27 cellular contexts compared by ENCODE assay signal in the genomic region with DNA sequence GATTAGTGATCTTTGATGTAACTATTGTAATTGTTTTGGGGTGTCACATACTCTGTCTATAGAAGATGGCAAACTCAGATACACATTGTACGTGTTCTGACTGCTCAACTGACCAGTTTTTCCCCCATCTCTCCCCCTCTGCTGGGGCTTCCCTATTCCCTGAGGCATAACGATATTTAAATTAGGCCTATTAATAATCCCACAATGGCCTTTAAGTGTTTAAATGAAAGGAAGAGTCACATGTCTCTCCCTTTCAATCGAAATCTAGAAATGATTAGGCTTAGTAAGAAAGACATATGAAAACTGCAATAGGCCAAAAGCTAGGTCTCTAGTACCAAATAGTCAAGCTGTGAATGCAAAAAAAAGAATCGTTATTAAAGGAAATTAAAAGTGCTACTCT.
DNase-seq lines count a peak whose midpoint lies in the region; ATAC-seq, FAIRE-seq and TF ChIP-seq lines count a peak whose summit lies in the region.
"Had no signal": no experiment of that assay in that cellular context is flagged by ENCODE, and none has a peak within 500 bp of the region (broad histone marks: within the 10 kb centered on the region; RNA-seq: fewer than 3 reads in every experiment).

No MANE protein-coding gene starts in this region.

- no peaks in the 10 kb centered on the region for H3K4me1 Mint-ChIP-seq in activated naive CD4-positive, alpha-beta T cell treated with anti-CD3 and anti-CD28 coated beads for 36 hours (ENCODE audit: low read depth)
- H3K4me1 Mint-ChIP-seq: CD4-positive, CD25-positive, alpha-beta regulatory T cell had no signal

- no peak overlapping the region for H2AFZ ChIP-seq in GM12878 (ENCODE audit: control insufficient read depth, low read depth, low read length)
- H2AFZ ChIP-seq: GM23248 had no signal

- in situ Hi-C loops in GM12878 (cut with MboI), result no loop called here

- POLR2A ChIA-PET in GM12878 (lab: Charles Lee), result no interaction called here

- TF ChIP-seq EP300 in GM12878 (IDR thresholded peaks at IDR 0.05; ENCODE audit: borderline replicate concordance in 1 of 2, control insufficient read depth in 1 of 2, low read depth in 2 of 2, low read length in 2 of 2), result no peak

- H3K4me3 Mint-ChIP-seq in activated naive CD4-positive, alpha-beta T cell treated with anti-CD3 and anti-CD28 coated beads for 36 hours, result no peak overlapping the region
- H3K4me3 Mint-ChIP-seq: CD4-positive, CD25-positive, alpha-beta regulatory T cell; H9; HFFc6; T-helper 1 cell treated with Interleukin-12 subunit alpha and Interleukin-12 subunit beta and Interleukin-4 antibody, amounts not matched to agents 30 μg/mL and 1 μg/mL, for 36 hours had no signal

- H3K4me3 ChIP-seq in GM12878, result no peak overlapping the region
- H3K4me3 ChIP-seq: GM23248 had no signal

- TF ChIP-seq POLR2A in GM12878 (IDR thresholded peaks at IDR 0.05; ENCODE audit: low read depth, low read length), result no peak

- SMC1A ChIA-PET in GM12878 (lab: Charles Lee; ENCODE audit: uncharacterized antibody, unreplicated experiment), result interaction anchor here (1.1 kb wide), 1 partner anchor 14 kb away, joined by 3 read pairs; no protein-coding TSS in a partner anchor

- no peaks in the 10 kb centered on the region for H3K36me3 Mint-ChIP-seq in activated naive CD4-positive, alpha-beta T cell treated with anti-CD3 and anti-CD28 coated beads for 36 hours (ENCODE audit: low read depth)
- H3K36me3 Mint-ChIP-seq: CD4-positive, CD25-positive, alpha-beta regulatory T cell had no signal

- WGBS in GM12878 (ENCODE audit: insufficient coverage, insufficient replicate concordance, low lambda C conversion rate, missing lambda C conversion rate), result 9% methylated on average over 4 of the region's 4 CpGs

- no TSS peak for BruUV-seq in GM12878 (replicated peaks; lab: Mats Ljungman, UMichigan)

- no peak overlapping the region for H3K27ac Mint-ChIP-seq in activated naive CD4-positive, alpha-beta T cell treated with anti-CD3 and anti-CD28 coated beads for 36 hours
- H3K27ac Mint-ChIP-seq: CD4-positive, CD25-positive, alpha-beta regulatory T cell; H9; HFFc6; T-helper 1 cell treated with Interleukin-12 subunit alpha and Interleukin-12 subunit beta and Interleukin-4 antibody, amounts not matched to agents 30 μg/mL and 1 μg/mL, for 36 hours had no signal

- H3K79me2 ChIP-seq in GM12878 (ENCODE audit: control insufficient read depth, insufficient read depth, low read length), result no peaks in the 10 kb centered on the region

- H3K4me2 ChIP-seq in GM12878 (ENCODE audit: control insufficient read depth, insufficient read depth), result no peak overlapping the region
- H3K4me2 ChIP-seq: KMS-11 had no signal

- FAIRE-seq in GM12878 (lab: Jason Lieb, UNC), result no peak
- FAIRE-seq: GM12891, RCC 7860 had no signal

- intact Hi-C loops in GM12878 (cut with micrococcal nuclease; ENCODE audit: unreplicated experiment) (no loop called here), sciatic nerve (cut with DNase I) (no loop called here)
- intact Hi-C loops in activated naive CD4-positive, alpha-beta T cell treated with anti-CD3 and anti-CD28 coated beads for 36 hours (cut with micrococcal nuclease), result no loop called here

- no peaks in the 10 kb centered on the region for H4K20me1 ChIP-seq in GM12878 (ENCODE audit: control insufficient read depth, insufficient read depth)

- no peak for TF ChIP-seq RAD21 in GM12878 (IDR thresholded peaks at IDR 0.05; ENCODE audit: insufficient read depth, low read depth, low read length)

- no peak for DNase-seq in GM12878 (ENCODE audit: low read depth, low spot score)
- no peak for DNase-seq in epidermal melanocyte (ENCODE audit: insufficient read length, low spot score)
- no peak for DNase-seq in activated naive CD4-positive, alpha-beta T cell treated with anti-CD3 and anti-CD28 coated beads for 36 hours
- no peak for DNase-seq in sciatic nerve (ENCODE audit: low spot score)
- DNase-seq: CD4-positive, CD25-positive, alpha-beta regulatory T cell; COR-L47; DMS79; GM23248; H9; HFFc6; IMR-90; NCI-H1092 treated with DMSO at 0.1 percent for 48 hours; NCI-H1694; NCI-H2081; NCI-H2171; NCI-H446; NCI-H526; OCI-M1; T1000 had no signal

- ATAC-seq in GM18868 (IDR thresholded peaks at IDR 0.05; ENCODE audit: unreplicated experiment), result peak; percentile 69
- peak; percentile 69 for ATAC-seq in GM21619 (IDR thresholded peaks at IDR 0.05; ENCODE audit: unreplicated experiment)
- ATAC-seq in HG03095 (IDR thresholded peaks at IDR 0.05; ENCODE audit: unreplicated experiment), result peak; percentile 74
- peak; percentile 58 for ATAC-seq in GM12878
- ATAC-seq in HG02642 (IDR thresholded peaks at IDR 0.05; ENCODE audit: poor library complexity, unreplicated experiment), result no peak
- ATAC-seq in sciatic nerve, result no peak

- no peak for TF ChIP-seq CTCF in GM12878 (IDR thresholded peaks at IDR 0.05 in 2 of 3, conservative IDR thresholded peaks at IDR 0.05 in 1 of 3; ENCODE audit: control insufficient read depth in 2 of 3, extremely low read depth in 1 of 3, insufficient read depth in 1 of 3, low read depth in 3 of 3, low read length in 3 of 3)

- no peaks in the 10 kb centered on the region for H3K9me3 Mint-ChIP-seq in activated naive CD4-positive, alpha-beta T cell treated with anti-CD3 and anti-CD28 coated beads for 36 hours
- H3K9me3 Mint-ChIP-seq: H9; T-helper 1 cell treated with Interleukin-12 subunit alpha and Interleukin-12 subunit beta and Interleukin-4 antibody, amounts not matched to agents 30 μg/mL and 1 μg/mL, for 36 hours had no signal

- CTCF ChIA-PET in GM12878 (lab: Yijun Ruan, JAX), result no interaction called here
- CTCF ChIA-PET in activated naive CD4-positive, alpha-beta T cell treated with anti-CD3 and anti-CD28 coated beads for 36 hours (lab: Charles Lee), result no interaction called here

- H3K27me3 Mint-ChIP-seq in activated naive CD4-positive, alpha-beta T cell treated with anti-CD3 and anti-CD28 coated beads for 36 hours (ENCODE audit: low read depth), result no peaks in the 10 kb centered on the region
- H3K27me3 Mint-ChIP-seq: CD4-positive, CD25-positive, alpha-beta regulatory T cell had no signal

- RAD21 ChIA-PET in GM12878 (lab: Charles Lee; ENCODE audit: unreplicated experiment), result no interaction called here

- H3K27ac ChIP-seq in GM12878 (ENCODE audit: control insufficient read depth, insufficient read depth), result no peak overlapping the region
- H3K27ac ChIP-seq: GM23248, KMS-11 had no signal

- H3K4me1 ChIP-seq in GM12878 (ENCODE audit: control insufficient read depth, insufficient read depth, low read length), result no peaks in the 10 kb centered on the region

- no peaks in the 10 kb centered on the region for H3K9me3 ChIP-seq in GM12878 (replicated peaks; ENCODE audit: control insufficient read depth, insufficient read depth, low read length)

- H3K27me3 ChIP-seq in GM12878 (replicated peaks in 1 of 2; ENCODE audit: control insufficient read depth in 2 of 2, insufficient read depth in 2 of 2, low read length in 1 of 2), result no peaks in the 10 kb centered on the region

- no peak overlapping the region for H3K9ac ChIP-seq in GM12878 (ENCODE audit: control insufficient read depth, insufficient read depth, low read length)
- H3K9ac ChIP-seq: GM23248, KMS-11 had no signal

- H3K36me3 ChIP-seq in GM12878 (ENCODE audit: control insufficient read depth in 2 of 2, insufficient read depth in 2 of 2, low read length in 1 of 2), result no peaks in the 10 kb centered on the region

TF ChIP-seq in GM12878, 131 proteins besides CTCF, POLR2A, EP300 and RAD21:
- TF ChIP-seq MEF2B (IDR thresholded peaks at IDR 0.05; ENCODE audit: partially characterized antibody, poor library complexity, severe bottlenecking) (peak; percentile 52), RELA (IDR thresholded peaks at IDR 0.05; ENCODE audit: borderline replicate concordance, partially characterized antibody) (no peak), BHLHE40 (IDR thresholded peaks at IDR 0.05; ENCODE audit: borderline replicate concordance in 1 of 2, low read depth in 2 of 2, low read length in 1 of 2) (peak in 1 of 2 experiments; percentile 41; a peak in 1 of 4 replicates), JUNB (IDR thresholded peaks at IDR 0.05) (peak; percentile 51)
- TF ChIP-seq, protein P1, sequence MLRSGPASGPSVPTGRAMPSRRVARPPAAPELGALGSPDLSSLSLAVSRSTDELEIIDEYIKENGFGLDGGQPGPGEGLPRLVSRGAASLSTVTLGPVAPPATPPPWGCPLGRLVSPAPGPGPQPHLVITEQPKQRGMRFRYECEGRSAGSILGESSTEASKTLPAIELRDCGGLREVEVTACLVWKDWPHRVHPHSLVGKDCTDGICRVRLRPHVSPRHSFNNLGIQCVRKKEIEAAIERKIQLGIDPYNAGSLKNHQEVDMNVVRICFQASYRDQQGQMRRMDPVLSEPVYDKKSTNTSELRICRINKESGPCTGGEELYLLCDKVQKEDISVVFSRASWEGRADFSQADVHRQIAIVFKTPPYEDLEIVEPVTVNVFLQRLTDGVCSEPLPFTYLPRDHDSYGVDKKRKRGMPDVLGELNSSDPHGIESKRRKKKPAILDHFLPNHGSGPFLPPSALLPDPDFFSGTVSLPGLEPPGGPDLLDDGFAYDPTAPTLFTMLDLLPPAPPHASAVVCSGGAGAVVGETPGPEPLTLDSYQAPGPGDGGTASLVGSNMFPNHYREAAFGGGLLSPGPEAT (IDR thresholded peaks at IDR 0.05; ENCODE audit: low read depth), result no peak

Comparison
In these comparisons a context has a peak if more than half of its experiments do, and no peak if none do; other contexts are left out.
1. ATAC-seq: peak in GM18868 (single experiment), GM21619 (single experiment), HG03095 (single experiment) and GM12878 (single experiment); none in HG02642 (single experiment) and sciatic nerve (single experiment).